ENCODE assay signal across 1 cellular context in genomic region chr10:69955211-69955805, GRCh38.
TF ChIP-seq lines count a peak whose summit lies in the region.

No MANE protein-coding gene starts in this region.

TF ChIP-seq in GM23338, 12 proteins besides CTCF, POLR2A, EP300 and RAD21 (continued from another document):
- TF ChIP-seq ZNF462 (CRISPR knock-in tag; IDR thresholded peaks at IDR 0.05) = no peak
- TF ChIP-seq REST (IDR thresholded peaks at IDR 0.05; ENCODE audit: unreplicated experiment) = no peak
- no peak for TF ChIP-seq JUNB (IDR thresholded peaks at IDR 0.05; ENCODE audit: unreplicated experiment)
- TF ChIP-seq ZNF331 (CRISPR knock-in tag; IDR thresholded peaks at IDR 0.05; ENCODE audit: low read depth) = no peak
- TF ChIP-seq CREB1 (CRISPR knock-in tag; IDR thresholded peaks at IDR 0.05; ENCODE audit: low read depth) = no peak
- TF ChIP-seq ETS1 (IDR thresholded peaks at IDR 0.05) = no peak
- TF ChIP-seq POLR2AphosphoS5 (IDR thresholded peaks at IDR 0.05; ENCODE audit: low read depth) = no peak
TF ChIP-seq in GM23338: peak in this region for 0.
